Comparison of ENCODE assay signal across 20 cellular contexts in genomic region chr12:109697877-109698468, GRCh38.
"Had no signal": no experiment of that assay in that cellular context is flagged by ENCODE, and none has a peak within 500 bp of the region (broad histone marks: within the 10 kb centered on the region; RNA-seq: fewer than 3 reads in every experiment).

No MANE protein-coding gene starts in this region.

- H3K4me3 Mint-ChIP-seq: activated CD8-positive, alpha-beta memory T cell treated with anti-CD3 and anti-CD28 coated beads, Interleukin-2, amount 10 ng/mL, durations not matched to agents 7 days and 5 days; activated naive CD8-positive, alpha-beta T cell; activated T-cell treated with anti-CD3 and anti-CD28 coated beads, Interleukin-2, amount 50 U/mL, for 4 hours; memory B cell; natural killer cell treated with Interleukin-12 subunit alpha and Interleukin-12 subunit beta and Interleukin-15 and Interleukin-18, amount 100 ng/mL, for 72 hours; T-helper 1 cell treated with Interleukin-12 subunit alpha and Interleukin-12 subunit beta and Interleukin-4 antibody, amounts not matched to agents 30 μg/mL and 1 μg/mL, for 36 hours had no signal

- H3K27me3 ChIP-seq: brain microvascular endothelial cell, ovary, suprapubic skin, upper lobe of right lung had no signal

- ATAC-seq: activated CD8-positive, alpha-beta memory T cell treated with anti-CD3 and anti-CD28 coated beads, Interleukin-2, amount 10 ng/mL, durations not matched to agents 7 days and 5 days; activated T-cell treated with anti-CD3 and anti-CD28 coated beads, Interleukin-2, amount 50 U/mL, for 4 hours; esophagus mucosa; left colon; natural killer cell treated with Interleukin-12 subunit alpha and Interleukin-12 subunit beta and Interleukin-15 and Interleukin-18, amount 100 ng/mL, for 72 hours; stimulated activated naive CD8-positive, alpha-beta T cell treated with anti-CD3 and anti-CD28 coated beads, Interleukin-15, Interleukin-2, amounts not matched to agents 100 U/mL and 50 U/mL, for 24 hours; upper lobe of right lung had no signal

- H3K27ac Mint-ChIP-seq: activated CD8-positive, alpha-beta memory T cell treated with anti-CD3 and anti-CD28 coated beads, Interleukin-2, amount 10 ng/mL, durations not matched to agents 7 days and 5 days; activated naive CD8-positive, alpha-beta T cell; memory B cell; natural killer cell treated with Interleukin-12 subunit alpha and Interleukin-12 subunit beta and Interleukin-15 and Interleukin-18, amount 100 ng/mL, for 72 hours; T-helper 1 cell treated with Interleukin-12 subunit alpha and Interleukin-12 subunit beta and Interleukin-4 antibody, amounts not matched to agents 30 μg/mL and 1 μg/mL, for 36 hours had no signal

- H3K4me1 Mint-ChIP-seq: memory B cell had no signal

- H3K36me3 Mint-ChIP-seq: activated CD8-positive, alpha-beta memory T cell treated with anti-CD3 and anti-CD28 coated beads, Interleukin-2, amount 10 ng/mL, durations not matched to agents 7 days and 5 days; activated naive CD8-positive, alpha-beta T cell; memory B cell; natural killer cell treated with Interleukin-12 subunit alpha and Interleukin-12 subunit beta and Interleukin-15 and Interleukin-18, amount 100 ng/mL, for 72 hours had no signal

- H3K4me1 ChIP-seq: suprapubic skin, upper lobe of right lung had no signal

- H3K9me3 Mint-ChIP-seq: activated T-cell treated with anti-CD3 and anti-CD28 coated beads, Interleukin-2, amount 50 U/mL, for 4 hours; natural killer cell treated with Interleukin-12 subunit alpha and Interleukin-12 subunit beta and Interleukin-15 and Interleukin-18, amount 100 ng/mL, for 72 hours; T-helper 1 cell treated with Interleukin-12 subunit alpha and Interleukin-12 subunit beta and Interleukin-4 antibody, amounts not matched to agents 30 μg/mL and 1 μg/mL, for 36 hours had no signal

- H3K4me3 ChIP-seq: ovary, suprapubic skin, upper lobe of right lung had no signal

- DNase-seq: activated CD4-positive, alpha-beta T cell treated with anti-CD3 and anti-CD28 coated beads for 1 hour; activated CD4-positive, alpha-beta T cell treated with anti-CD3 and anti-CD28 coated beads, Interleukin-2, amount 50 U/mL, for 48 hours; activated CD8-positive, alpha-beta memory T cell treated with anti-CD3 and anti-CD28 coated beads, Interleukin-2, amount 10 ng/mL, durations not matched to agents 7 days and 5 days; activated effector memory CD4-positive, alpha-beta T cell treated with anti-CD3 and anti-CD28 coated beads, Interleukin-2, amount 50 U/mL, for 16 hours; activated T-cell treated with anti-CD3 and anti-CD28 coated beads, Interleukin-2, amount 50 U/mL, for 4 hours; amygdala; brain microvascular endothelial cell; glutamatergic neuron; left colon; ovary; stimulated activated CD4-positive, alpha-beta T cell treated with anti-CD3 and anti-CD28 coated beads, Interleukin-4, amount 100 ng/mL, for 1 hour; stimulated activated CD8-positive, alpha-beta memory T cell treated with anti-CD3 and anti-CD28 coated beads, Interleukin-4, amount 100 ng/mL, for 48 hours; stimulated activated naive CD8-positive, alpha-beta T cell treated with anti-CD3 and anti-CD28 coated beads, Interleukin-15, Interleukin-2, amounts not matched to agents 100 U/mL and 50 U/mL, for 24 hours; upper lobe of right lung had no signal

- H3K27ac ChIP-seq: brain microvascular endothelial cell, ovary, suprapubic skin, upper lobe of right lung had no signal

- H3K9me3 ChIP-seq: ovary, suprapubic skin, upper lobe of right lung had no signal

- H3K36me3 ChIP-seq: brain microvascular endothelial cell, ovary, suprapubic skin, upper lobe of right lung had no signal
